1 cellular context compared by ENCODE assay signal in the genomic region with DNA sequence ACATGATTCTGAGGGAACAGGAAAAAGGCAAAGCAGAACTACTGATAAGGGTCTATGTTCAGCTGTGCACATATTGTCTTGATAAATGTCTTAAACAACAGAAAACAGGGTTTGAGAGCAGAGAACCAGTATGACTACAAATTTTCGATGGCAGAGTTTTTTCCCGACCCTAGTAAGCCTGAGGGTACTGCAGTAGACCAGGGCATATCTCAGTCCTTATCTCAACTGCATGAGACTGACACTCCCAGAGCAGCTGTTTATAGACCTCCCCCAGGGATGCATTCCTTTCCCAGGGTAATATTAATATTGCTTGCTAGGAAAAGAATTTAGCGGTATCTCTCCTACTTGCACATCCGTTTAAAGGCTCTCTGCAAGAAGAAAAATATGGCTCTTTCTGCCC.
A peak's percentile ranks its signal among the peaks of the same experiment; 100 is the strongest.
TF ChIP-seq lines count a peak whose summit lies in the region.

No MANE protein-coding gene starts in this region.

TF ChIP-seq in K562, 482 proteins besides CTCF, POLR2A, EP300 and RAD21 (continued from another document):
- TF ChIP-seq, protein P1, sequence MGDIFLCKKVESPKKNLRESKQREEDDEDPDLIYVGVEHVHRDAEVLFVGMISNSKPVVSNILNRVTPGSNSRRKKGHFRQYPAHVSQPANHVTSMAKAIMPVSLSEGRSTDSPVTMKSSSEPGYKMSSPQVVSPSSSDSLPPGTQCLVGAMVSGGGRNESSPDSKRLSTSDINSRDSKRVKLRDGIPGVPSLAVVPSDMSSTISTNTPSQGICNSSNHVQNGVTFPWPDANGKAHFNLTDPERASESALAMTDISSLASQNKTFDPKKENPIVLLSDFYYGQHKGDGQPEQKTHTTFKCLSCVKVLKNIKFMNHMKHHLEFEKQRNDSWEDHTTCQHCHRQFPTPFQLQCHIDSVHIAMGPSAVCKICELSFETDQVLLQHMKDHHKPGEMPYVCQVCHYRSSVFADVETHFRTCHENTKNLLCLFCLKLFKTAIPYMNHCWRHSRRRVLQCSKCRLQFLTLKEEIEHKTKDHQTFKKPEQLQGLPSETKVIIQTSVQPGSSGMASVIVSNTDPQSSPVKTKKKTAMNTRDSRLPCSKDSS (IDR thresholded peaks at IDR 0.05; ENCODE audit: low read depth, partially characterized antibody): peak; percentile 53
- TF ChIP-seq TRIM24 (IDR thresholded peaks at IDR 0.05) (0 out of 4 replicates have a peak, but pooled peaks of 1 of the 2 experiments have one; percentile 41), CBX3 (IDR thresholded peaks at IDR 0.05; ENCODE audit: borderline replicate concordance in 1 of 2, low read length in 2 of 2) (peak in 1 of 2 experiments; percentile 93; a peak in 2 of 3 replicates), TRIM28 (IDR thresholded peaks at IDR 0.05) (peak; percentile 88), ERF (CRISPR knock-in tag; IDR thresholded peaks at IDR 0.05) (no peak), ZNF445 (CRISPR knock-in tag; IDR thresholded peaks at IDR 0.05; ENCODE audit: low read depth) (0 out of 2 replicates have a peak, but pooled peaks have one; percentile 33), CBX5 (IDR thresholded peaks at IDR 0.05; ENCODE audit: borderline replicate concordance, low read depth) (peak; percentile 94)
